In genomic region chr20:53915459-53916172, GRCh38 we compare ENCODE assay signal across 1 cellular context.
A peak's percentile ranks its signal among the peaks of the same experiment; 100 is the strongest.
TF ChIP-seq lines count a peak whose summit lies in the region.

No MANE protein-coding gene starts in this region.

TF ChIP-seq in HepG2, 621 proteins besides CTCF, POLR2A, EP300 and RAD21 (continued from another document and continues in another):
- no peak for TF ChIP-seq GTF3A (CRISPR knock-in tag; conservative IDR thresholded peaks at IDR 0.05)
- no peak for TF ChIP-seq TRIM22 (IDR thresholded peaks at IDR 0.05)
- TF ChIP-seq HDAC6 (IDR thresholded peaks at IDR 0.05; ENCODE audit: low read depth, low read length), result no peak
- no peak for TF ChIP-seq ZNF12 (CRISPR knock-in tag; IDR thresholded peaks at IDR 0.05)
- peak; percentile 70; the same call in 1 of the 2 replicates for TF ChIP-seq FOXA3 (CRISPR knock-in tag; IDR thresholded peaks at IDR 0.05)
- no peak for TF ChIP-seq MED13 (CRISPR knock-in tag; IDR thresholded peaks at IDR 0.05)
- TF ChIP-seq ZNF557 (CRISPR knock-in tag; IDR thresholded peaks at IDR 0.05), result 0 out of 2 replicates have a peak, but pooled peaks have one; percentile 17
- peak; percentile 38 for TF ChIP-seq ZNF781 (CRISPR knock-in tag; IDR thresholded peaks at IDR 0.05; ENCODE audit: borderline replicate concordance, not compliant biosample characterization)
- TF ChIP-seq MIXL1 (CRISPR knock-in tag; IDR thresholded peaks at IDR 0.05), result peak; percentile 48; the same call in 1 of the 2 replicates
- no peak for TF ChIP-seq PAF1 (CRISPR knock-in tag; IDR thresholded peaks at IDR 0.05)
- no peak for TF ChIP-seq PRDM4 (CRISPR knock-in tag; IDR thresholded peaks at IDR 0.05; ENCODE audit: borderline replicate concordance)
- peak; percentile 42; the same call in 1 of the 2 replicates for TF ChIP-seq SRF (IDR thresholded peaks at IDR 0.05; ENCODE audit: low read depth, low read length)
- no peak for TF ChIP-seq FIP1L1 (IDR thresholded peaks at IDR 0.05; ENCODE audit: borderline replicate concordance, insufficient read depth, low read depth, low read length)
- TF ChIP-seq ZNF746 (CRISPR knock-in tag; IDR thresholded peaks at IDR 0.05), result peak; percentile 41; the same call in 1 of the 2 replicates
- TF ChIP-seq ZNF33B (CRISPR knock-in tag; IDR thresholded peaks at IDR 0.05), result no peak
- TF ChIP-seq, protein P1, sequence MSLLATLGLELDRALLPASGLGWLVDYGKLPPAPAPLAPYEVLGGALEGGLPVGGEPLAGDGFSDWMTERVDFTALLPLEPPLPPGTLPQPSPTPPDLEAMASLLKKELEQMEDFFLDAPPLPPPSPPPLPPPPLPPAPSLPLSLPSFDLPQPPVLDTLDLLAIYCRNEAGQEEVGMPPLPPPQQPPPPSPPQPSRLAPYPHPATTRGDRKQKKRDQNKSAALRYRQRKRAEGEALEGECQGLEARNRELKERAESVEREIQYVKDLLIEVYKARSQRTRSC (CRISPR knock-in tag; IDR thresholded peaks at IDR 0.05; ENCODE audit: low read depth), result no peak
- TF ChIP-seq, protein P2, sequence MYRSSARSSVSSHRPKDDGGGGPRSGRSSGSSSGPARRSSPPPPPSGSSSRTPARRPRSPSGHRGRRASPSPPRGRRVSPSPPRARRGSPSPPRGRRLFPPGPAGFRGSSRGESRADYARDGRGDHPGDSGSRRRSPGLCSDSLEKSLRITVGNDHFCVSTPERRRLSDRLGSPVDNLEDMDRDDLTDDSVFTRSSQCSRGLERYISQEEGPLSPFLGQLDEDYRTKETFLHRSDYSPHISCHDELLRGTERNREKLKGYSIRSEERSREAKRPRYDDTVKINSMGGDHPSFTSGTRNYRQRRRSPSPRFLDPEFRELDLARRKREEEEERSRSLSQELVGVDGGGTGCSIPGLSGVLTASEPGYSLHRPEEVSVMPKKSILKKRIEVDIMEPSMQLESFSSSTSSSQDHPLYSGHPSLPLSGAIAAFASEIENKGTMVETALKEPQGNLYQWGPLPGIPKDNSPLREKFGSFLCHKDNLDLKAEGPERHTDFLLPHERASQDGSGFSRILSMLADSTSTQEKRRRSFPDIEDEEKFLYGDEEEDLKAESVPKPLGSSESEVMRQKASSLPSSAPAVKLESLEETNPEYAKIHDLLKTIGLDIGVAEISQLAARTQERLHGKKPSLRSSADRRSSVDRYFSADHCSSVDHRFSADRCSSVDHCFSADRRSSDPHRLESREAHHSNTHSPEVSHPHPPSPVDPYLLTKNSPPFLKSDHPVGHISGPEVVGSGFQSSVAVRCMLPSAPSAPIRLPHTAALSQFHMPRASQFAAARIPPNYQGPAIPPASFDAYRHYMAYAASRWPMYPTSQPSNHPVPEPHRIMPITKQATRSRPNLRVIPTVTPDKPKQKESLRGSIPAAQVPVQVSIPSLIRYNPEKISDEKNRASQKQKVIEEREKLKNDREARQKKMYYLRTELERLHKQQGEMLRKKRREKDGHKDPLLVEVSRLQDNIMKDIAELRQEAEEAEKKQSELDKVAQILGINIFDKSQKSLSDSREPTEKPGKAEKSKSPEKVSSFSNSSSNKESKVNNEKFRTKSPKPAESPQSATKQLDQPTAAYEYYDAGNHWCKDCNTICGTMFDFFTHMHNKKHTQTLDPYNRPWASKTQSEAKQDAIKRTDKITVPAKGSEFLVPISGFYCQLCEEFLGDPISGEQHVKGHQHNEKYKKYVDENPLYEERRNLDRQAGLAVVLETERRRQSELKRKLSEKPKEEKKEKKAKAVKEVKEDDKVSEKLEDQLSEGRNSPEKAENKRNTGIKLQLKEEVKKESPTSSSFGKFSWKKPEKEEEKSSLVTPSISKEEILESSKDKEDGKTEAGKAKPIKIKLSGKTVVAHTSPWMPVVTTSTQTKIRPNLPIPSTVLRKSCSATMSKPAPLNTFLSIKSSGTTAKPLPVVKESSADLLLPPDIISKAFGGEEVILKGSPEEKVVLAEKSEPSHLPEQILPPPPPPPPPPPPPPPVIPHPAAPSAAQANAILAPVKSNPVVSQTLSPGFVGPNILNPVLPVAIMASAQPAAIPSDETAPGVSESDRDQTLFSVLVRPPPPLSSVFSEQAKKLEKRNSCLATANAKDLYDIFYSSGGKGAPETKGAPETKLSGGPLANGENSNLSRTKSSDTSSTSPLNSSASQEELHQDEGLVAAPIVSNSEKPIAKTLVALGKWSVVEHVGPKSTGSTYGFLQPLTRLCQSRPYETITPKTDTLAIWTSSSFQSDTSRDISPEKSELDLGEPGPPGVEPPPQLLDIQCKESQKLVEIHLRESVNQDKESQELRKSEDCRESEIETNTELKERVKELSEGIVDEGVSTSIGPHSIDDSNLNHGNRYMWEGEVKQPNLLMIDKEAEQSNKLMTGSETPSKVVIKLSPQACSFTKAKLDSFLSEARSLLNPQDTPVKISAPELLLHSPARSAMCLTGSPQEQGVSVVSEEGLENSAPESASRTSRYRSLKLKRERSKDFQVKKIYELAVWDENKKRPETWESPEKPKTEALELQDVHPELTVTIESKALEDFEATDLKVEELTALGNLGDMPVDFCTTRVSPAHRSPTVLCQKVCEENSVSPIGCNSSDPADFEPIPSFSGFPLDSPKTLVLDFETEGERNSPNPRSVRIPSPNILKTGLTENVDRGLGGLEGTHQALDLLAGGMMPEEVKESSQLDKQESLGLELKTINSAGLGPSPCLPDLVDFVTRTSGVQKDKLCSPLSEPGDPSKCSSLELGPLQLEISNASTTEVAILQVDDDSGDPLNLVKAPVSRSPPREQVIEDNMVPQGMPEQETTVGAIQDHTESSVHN (CRISPR knock-in tag; IDR thresholded peaks at IDR 0.05), result 0 out of 2 replicates have a peak, but pooled peaks have one; percentile 50
- TF ChIP-seq CREB1 (IDR thresholded peaks at IDR 0.05), result no peak
- TF ChIP-seq CREB1 (CRISPR knock-in tag; IDR thresholded peaks at IDR 0.05), result no peak
- TF ChIP-seq, protein P3, sequence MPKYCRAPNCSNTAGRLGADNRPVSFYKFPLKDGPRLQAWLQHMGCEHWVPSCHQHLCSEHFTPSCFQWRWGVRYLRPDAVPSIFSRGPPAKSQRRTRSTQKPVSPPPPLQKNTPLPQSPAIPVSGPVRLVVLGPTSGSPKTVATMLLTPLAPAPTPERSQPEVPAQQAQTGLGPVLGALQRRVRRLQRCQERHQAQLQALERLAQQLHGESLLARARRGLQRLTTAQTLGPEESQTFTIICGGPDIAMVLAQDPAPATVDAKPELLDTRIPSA (CRISPR knock-in tag; IDR thresholded peaks at IDR 0.05; ENCODE audit: borderline replicate concordance), result no peak
- TF ChIP-seq SIX1 (CRISPR knock-in tag; IDR thresholded peaks at IDR 0.05; ENCODE audit: borderline replicate concordance), result no peak; the same call in 1 of the 2 replicates
- TF ChIP-seq SP5 (CRISPR knock-in tag; IDR thresholded peaks at IDR 0.05; ENCODE audit: borderline replicate concordance, low read depth), result no peak
- 0 out of 2 replicates have a peak, but pooled peaks have one; percentile 3 for TF ChIP-seq SNAI1 (CRISPR knock-in tag; IDR thresholded peaks at IDR 0.05; ENCODE audit: borderline replicate concordance)
- TF ChIP-seq E2F1 (CRISPR knock-in tag; IDR thresholded peaks at IDR 0.05), result peak; percentile 43; the same call in 1 of the 2 replicates
- TF ChIP-seq ZNF484 (CRISPR knock-in tag; IDR thresholded peaks at IDR 0.05; ENCODE audit: borderline replicate concordance, low read depth), result no peak
- TF ChIP-seq CCAR2 (optimal IDR thresholded peaks at IDR 0.05; ENCODE audit: low read depth, low read length), result no peak
- TF ChIP-seq FOXO1 (CRISPR knock-in tag; IDR thresholded peaks at IDR 0.05), result no peak
- TF ChIP-seq NR2F2 (IDR thresholded peaks at IDR 0.05; ENCODE audit: borderline replicate concordance, low read depth), result 0 out of 2 replicates have a peak, but pooled peaks have one; percentile 22
- TF ChIP-seq NFRKB (IDR thresholded peaks at IDR 0.05), result no peak
- TF ChIP-seq HNRNPH1 (optimal IDR thresholded peaks at IDR 0.05; ENCODE audit: low read depth, low read length), result no peak
- no peak for TF ChIP-seq SMARCC2 (IDR thresholded peaks at IDR 0.05)
- no peak for TF ChIP-seq DNMT3B (CRISPR knock-in tag; conservative IDR thresholded peaks at IDR 0.05)
- TF ChIP-seq NFE2L1 (CRISPR knock-in tag; IDR thresholded peaks at IDR 0.05; ENCODE audit: borderline replicate concordance), result no peak
- TF ChIP-seq, protein P4, sequence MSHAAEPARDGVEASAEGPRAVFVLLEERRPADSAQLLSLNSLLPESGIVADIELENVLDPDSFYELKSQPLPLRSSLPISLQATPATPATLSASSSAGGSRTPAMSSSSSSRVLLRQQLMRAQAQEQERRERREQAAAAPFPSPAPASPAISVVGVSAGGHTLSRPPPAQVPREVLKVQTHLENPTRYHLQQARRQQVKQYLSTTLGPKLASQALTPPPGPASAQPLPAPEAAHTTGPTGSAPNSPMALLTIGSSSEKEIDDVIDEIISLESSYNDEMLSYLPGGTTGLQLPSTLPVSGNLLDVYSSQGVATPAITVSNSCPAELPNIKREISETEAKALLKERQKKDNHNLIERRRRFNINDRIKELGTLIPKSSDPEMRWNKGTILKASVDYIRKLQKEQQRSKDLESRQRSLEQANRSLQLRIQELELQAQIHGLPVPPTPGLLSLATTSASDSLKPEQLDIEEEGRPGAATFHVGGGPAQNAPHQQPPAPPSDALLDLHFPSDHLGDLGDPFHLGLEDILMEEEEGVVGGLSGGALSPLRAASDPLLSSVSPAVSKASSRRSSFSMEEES (CRISPR knock-in tag; IDR thresholded peaks at IDR 0.05), result no peak
- TF ChIP-seq ZNF33A (CRISPR knock-in tag; IDR thresholded peaks at IDR 0.05; ENCODE audit: borderline replicate concordance), result peak; percentile 67; the same call in 1 of the 2 replicates
- TF ChIP-seq ETS1 (CRISPR knock-in tag; IDR thresholded peaks at IDR 0.05), result no peak
- TF ChIP-seq ZNF564 (CRISPR knock-in tag; IDR thresholded peaks at IDR 0.05), result no peak
- TF ChIP-seq, protein P5, sequence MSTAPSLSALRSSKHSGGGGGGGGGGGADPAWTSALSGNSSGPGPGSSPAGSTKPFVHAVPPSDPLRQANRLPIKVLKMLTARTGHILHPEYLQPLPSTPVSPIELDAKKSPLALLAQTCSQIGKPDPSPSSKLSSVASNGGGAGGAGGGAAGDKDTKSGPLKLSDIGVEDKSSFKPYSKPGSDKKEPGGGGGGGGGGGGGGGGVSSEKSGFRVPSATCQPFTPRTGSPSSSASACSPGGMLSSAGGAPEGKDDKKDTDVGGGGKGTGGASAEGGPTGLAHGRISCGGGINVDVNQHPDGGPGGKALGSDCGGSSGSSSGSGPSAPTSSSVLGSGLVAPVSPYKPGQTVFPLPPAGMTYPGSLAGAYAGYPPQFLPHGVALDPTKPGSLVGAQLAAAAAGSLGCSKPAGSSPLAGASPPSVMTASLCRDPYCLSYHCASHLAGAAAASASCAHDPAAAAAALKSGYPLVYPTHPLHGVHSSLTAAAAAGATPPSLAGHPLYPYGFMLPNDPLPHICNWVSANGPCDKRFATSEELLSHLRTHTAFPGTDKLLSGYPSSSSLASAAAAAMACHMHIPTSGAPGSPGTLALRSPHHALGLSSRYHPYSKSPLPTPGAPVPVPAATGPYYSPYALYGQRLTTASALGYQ (CRISPR knock-in tag; IDR thresholded peaks at IDR 0.05), result peak; percentile 48; the same call in 1 of the 2 replicates
- peak; percentile 53; the same call in 1 of the 2 replicates for TF ChIP-seq RFXAP (CRISPR knock-in tag; IDR thresholded peaks at IDR 0.05; ENCODE audit: borderline replicate concordance)
- no peak; the same call in 1 of the 2 replicates for TF ChIP-seq ZNF788 (CRISPR knock-in tag; IDR thresholded peaks at IDR 0.05; ENCODE audit: borderline replicate concordance)
- peak; percentile 98 for TF ChIP-seq ZNF362 (CRISPR knock-in tag; IDR thresholded peaks at IDR 0.05; ENCODE audit: borderline replicate concordance)
